8 cellular contexts compared by ENCODE assay signal in the genomic region with DNA sequence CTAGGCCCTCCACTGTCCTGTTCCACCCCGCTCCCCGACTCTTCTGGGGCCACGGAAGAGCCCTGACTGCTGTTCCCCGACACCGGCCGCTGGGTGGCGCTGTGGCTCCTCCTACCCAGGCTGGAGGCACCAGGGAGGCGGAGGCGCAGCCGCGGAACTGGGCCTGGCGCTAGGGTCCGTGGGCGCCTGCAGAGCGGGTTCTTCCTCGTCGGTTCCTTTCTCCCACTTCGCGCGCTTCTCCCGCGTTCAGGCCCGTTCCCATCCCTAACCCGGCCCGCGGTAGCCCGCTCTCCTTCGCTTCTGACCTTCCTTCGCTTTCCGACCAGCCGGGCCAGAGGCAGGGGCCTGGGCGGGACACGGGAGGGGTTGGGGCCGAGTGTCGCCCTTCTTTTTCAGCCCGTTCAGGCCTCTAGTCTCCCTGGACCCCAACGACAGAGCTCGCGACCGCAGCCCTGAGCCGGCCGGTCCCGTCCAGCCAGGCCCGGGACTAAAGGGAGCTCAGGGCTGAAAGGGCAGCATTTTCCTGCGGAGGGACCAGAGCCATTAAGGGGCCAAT. TPM values are rescaled to one million over a fixed set of nuclear protein-coding genes. Genes with fewer than 3 reads are reported as not detected.
DNase-seq lines count a peak whose midpoint lies in the region; ATAC-seq and TF ChIP-seq lines count a peak whose summit lies in the region.

No MANE protein-coding gene starts in this region.

- H3K27ac ChIP-seq in OCI-LY3 (ENCODE audit: low read length) (no peak overlapping the region), neural progenitor cell (no peak overlapping the region), stomach (peak overlapping the region in 2 of 5 donors; percentile 39 to 59)

- H3K4me2 ChIP-seq in OCI-LY3 (ENCODE audit: low read length) (no peak overlapping the region), neural progenitor cell (peak overlapping the region; percentile 76)

- peaks cover 12% of the 10 kb centered on the region for H3K4me1 Mint-ChIP-seq in activated T-helper 17 cell treated with anti-CD3 and anti-CD28 coated beads, Interleukin-2, amount 50 U/mL, for 72 hours
- H3K4me1 Mint-ChIP-seq in neural progenitor cell, result peaks cover 11% of the 10 kb centered on the region

- no peaks in the 10 kb centered on the region for H4K20me1 ChIP-seq in OCI-LY3 (ENCODE audit: insufficient read depth, low read length)
- no peaks in the 10 kb centered on the region for H4K20me1 ChIP-seq in neural progenitor cell (ENCODE audit: low read depth)

- H3K36me3 Mint-ChIP-seq in activated T-helper 17 cell treated with anti-CD3 and anti-CD28 coated beads, Interleukin-2, amount 50 U/mL, for 72 hours (ENCODE audit: low read depth), result no peaks in the 10 kb centered on the region
- no peaks in the 10 kb centered on the region for H3K36me3 Mint-ChIP-seq in neural progenitor cell

- H3K27ac Mint-ChIP-seq in activated T-helper 17 cell treated with anti-CD3 and anti-CD28 coated beads, Interleukin-2, amount 50 U/mL, for 72 hours, result no peak overlapping the region
- H3K27ac Mint-ChIP-seq in neural progenitor cell, result no peak overlapping the region

- no peak for TF ChIP-seq EP300 in stomach (IDR thresholded peaks at IDR 0.05)

- H3K79me2 ChIP-seq in OCI-LY3 (ENCODE audit: low read length) (no peaks in the 10 kb centered on the region), neural progenitor cell (ENCODE audit: low read depth) (no peaks in the 10 kb centered on the region)

- peaks cover 3% of the 10 kb centered on the region for H3K27me3 Mint-ChIP-seq in activated T-helper 17 cell treated with anti-CD3 and anti-CD28 coated beads, Interleukin-2, amount 50 U/mL, for 72 hours
- peaks cover 10% of the 10 kb centered on the region for H3K27me3 Mint-ChIP-seq in neural progenitor cell (ENCODE audit: insufficient read depth, low read depth)

- 5 to 41% (median 24%) methylated on average over 4 to 45 of the region's 45 CpGs for WGBS in stomach, 5 donors

- H2AFZ ChIP-seq in OCI-LY3 (ENCODE audit: low read depth, low read length) (no peak overlapping the region), neural progenitor cell (replicated peaks) (peak overlapping the region; percentile 86)

- H3K36me3 ChIP-seq in OCI-LY3 (replicated peaks; ENCODE audit: low read depth, low read length), result no peaks in the 10 kb centered on the region
- no peaks in the 10 kb centered on the region for H3K36me3 ChIP-seq in neural progenitor cell
- no peaks in the 10 kb centered on the region for H3K36me3 ChIP-seq in stomach

- H3K4me3 Mint-ChIP-seq in activated T-helper 17 cell treated with anti-CD3 and anti-CD28 coated beads, Interleukin-2, amount 50 U/mL, for 72 hours, result peak overlapping the region; percentile 66
- peak overlapping the region; percentile 69 for H3K4me3 Mint-ChIP-seq in neural progenitor cell

- DNase-seq in DMS153 treated with DMSO at 0.1 percent for 48 hours (lab: John Stamatoyannopoulos, UW; ENCODE audit: unreplicated experiment) (peak; percentile 6), DMS153 (lab: John Stamatoyannopoulos, UW) (no peak), fibroblast of pulmonary artery (ENCODE audit: low read depth) (peak; percentile 72), neural progenitor cell (ENCODE audit: low spot score) (peak; percentile 81), stomach (peak; percentile 79)

- no peaks in the 10 kb centered on the region for H3K9me3 Mint-ChIP-seq in activated T-helper 17 cell treated with anti-CD3 and anti-CD28 coated beads, Interleukin-2, amount 50 U/mL, for 72 hours
- H3K9me3 Mint-ChIP-seq in neural progenitor cell, result peaks cover 14% of the 10 kb centered on the region

- no peak for TF ChIP-seq POLR2A in stomach (IDR thresholded peaks at IDR 0.05)

- no peaks in the 10 kb centered on the region for H3K4me1 ChIP-seq in OCI-LY3 (ENCODE audit: low read length)
- H3K4me1 ChIP-seq in neural progenitor cell, result no peaks in the 10 kb centered on the region
- H3K4me1 ChIP-seq in stomach, result peaks cover 0 to 7% (median 0%) of the 10 kb centered on the region in 4 donors

- H3K27me3 ChIP-seq in OCI-LY3 (ENCODE audit: low read depth, low read length) (no peaks in the 10 kb centered on the region), neural progenitor cell (no peaks in the 10 kb centered on the region), stomach (peaks cover 0 to 17% (median 4%) of the 10 kb centered on the region in 3 donors)

- H3K9ac ChIP-seq in OCI-LY3 (ENCODE audit: low read length) (no peak overlapping the region), neural progenitor cell (no peak overlapping the region)

- no peak overlapping the region for H3K4me3 ChIP-seq in OCI-LY3 (ENCODE audit: low read length)
- peak overlapping the region; percentile 34 for H3K4me3 ChIP-seq in fibroblast of pulmonary artery (replicated peaks; ENCODE audit: low read depth, low read length)
- H3K4me3 ChIP-seq in neural progenitor cell, result peak overlapping the region; percentile 49
- peak overlapping the region; percentile 42 to 47 (median 46) for H3K4me3 ChIP-seq in stomach

- peak; percentile 86 for ATAC-seq in HG02938 (IDR thresholded peaks at IDR 0.05; ENCODE audit: unreplicated experiment)
- peak; percentile 94 for ATAC-seq in activated T-helper 17 cell treated with anti-CD3 and anti-CD28 coated beads, Interleukin-2, amount 50 U/mL, for 72 hours (replicated peaks)

- intact Hi-C loops in stomach (cut with DNase I; ENCODE audit: low total_unique reads), result loop anchor here (10.0 kb wide), 1 partner anchor 496 kb away; no protein-coding TSS in a partner anchor

- peak; percentile 21; the same call in 1 of the 2 replicates for TF ChIP-seq CTCF in OCI-LY3 (IDR thresholded peaks at IDR 0.05; ENCODE audit: low read depth, low read length)
- TF ChIP-seq CTCF in fibroblast of pulmonary artery (IDR thresholded peaks at IDR 0.05; ENCODE audit: low read length, missing control alignments), result peak; percentile 62
- TF ChIP-seq CTCF in neural progenitor cell (IDR thresholded peaks at IDR 0.05), result peak; percentile 72
- TF ChIP-seq CTCF in stomach (IDR thresholded peaks at IDR 0.05), result peak in 5 of 7 experiments; percentile 58 to 80 (median 63)

- H3F3A ChIP-seq in neural progenitor cell (ENCODE audit: low read depth), result no peaks in the 10 kb centered on the region

- no peaks in the 10 kb centered on the region for H3K9me3 ChIP-seq in OCI-LY3 (ENCODE audit: insufficient read depth, low read length)
- no peaks in the 10 kb centered on the region for H3K9me3 ChIP-seq in neural progenitor cell (ENCODE audit: low read depth)
- H3K9me3 ChIP-seq in stomach, result peaks cover 0 to 7% (median 3%) of the 10 kb centered on the region in 4 donors

RNA-seq across cellular contexts. Expression of gene NALF2, which starts 34.3 kb away (rescaled TPM):
- under 1 TPM; 0.32 to 0.45 TPM for total RNA-seq in activated T-helper 17 cell treated with anti-CD3 and anti-CD28 coated beads, Interleukin-2, amount 50 U/mL, for 72 hours
- 1.6 and 3.2 TPM in 2 replicates for total RNA-seq in neural progenitor cell (ENCODE audit: low replicate concordance)
- total RNA-seq in stomach, result 1 to 10 TPM in 1 of 5 donors, under 1 TPM in 1, not detected in 3; 0.18 to 1.3 TPM
- 1 to 10 TPM in 1 of 3 donors, under 1 TPM in 1, not detected in 1; 0.78 to 1.1 TPM for polyA plus RNA-seq in stomach

Comparison
In these comparisons a context has a peak if more than half of its experiments do, and no peak if none do; other contexts are left out.
1. CTCF ChIP-seq: peak in every context shown above with its lines; median percentile 72 in neural progenitor cell; 63 in stomach; 62 in fibroblast of pulmonary artery; 21 in OCI-LY3.